Comparison of ENCODE assay signal across 25 cellular contexts in the genomic region with DNA sequence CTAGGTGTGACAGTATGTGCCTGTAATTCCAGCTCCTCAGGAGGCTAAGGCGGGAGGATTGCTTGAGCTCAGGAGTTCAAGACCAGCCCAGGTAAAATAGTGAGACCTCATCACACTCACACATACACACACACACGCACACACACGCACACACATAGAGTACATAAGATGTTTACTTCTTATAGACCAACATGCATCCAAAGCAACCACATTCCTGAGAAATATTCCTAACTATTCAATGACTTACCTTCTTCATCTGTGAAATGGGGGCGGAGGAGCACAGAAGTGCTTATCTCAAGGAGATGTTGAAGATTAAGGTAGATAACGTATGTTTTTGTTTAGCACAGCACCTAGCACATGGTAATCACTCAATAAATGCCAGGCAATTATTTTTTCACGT.
"Had no signal": no experiment of that assay in that cellular context is flagged by ENCODE, and none has a peak within 500 bp of the region (broad histone marks: within the 10 kb centered on the region; RNA-seq: fewer than 3 reads in every experiment).

No MANE protein-coding gene starts in this region.

- ATAC-seq: effector memory CD8-positive, alpha-beta T cell; esophagus mucosa; foreskin keratinocyte; gastrocnemius medialis; gastroesophageal sphincter; heart left ventricle; heart right ventricle had no signal

- H3K27ac Mint-ChIP-seq: dendritic cell treated with granulocyte-macrophage colony-stimulating factor and Interleukin-4, amounts not matched to agents 40 ng/mL and 50 ng/mL, for 4 days; endodermal cell had no signal

- H3K9me3 Mint-ChIP-seq: dendritic cell treated with granulocyte-macrophage colony-stimulating factor and Interleukin-4, amounts not matched to agents 40 ng/mL and 50 ng/mL, for 4 days; effector memory CD8-positive, alpha-beta T cell; endodermal cell had no signal

- H3K36me3 ChIP-seq: colonic mucosa had no signal

- H3K27me3 ChIP-seq: colonic mucosa, dorsolateral prefrontal cortex, esophagus muscularis mucosa, esophagus squamous epithelium, foreskin keratinocyte, gastrocnemius medialis, gastroesophageal sphincter, heart left ventricle, heart right ventricle had no signal

- H3K4me3 Mint-ChIP-seq: dendritic cell treated with granulocyte-macrophage colony-stimulating factor and Interleukin-4, amounts not matched to agents 40 ng/mL and 50 ng/mL, for 4 days; effector memory CD8-positive, alpha-beta T cell; endodermal cell had no signal

- H3K27me3 Mint-ChIP-seq: dendritic cell treated with granulocyte-macrophage colony-stimulating factor and Interleukin-4, amounts not matched to agents 40 ng/mL and 50 ng/mL, for 4 days; effector memory CD8-positive, alpha-beta T cell had no signal

- H3K27ac ChIP-seq: colonic mucosa, coronary artery, dorsolateral prefrontal cortex, epithelial cell of prostate, esophagus muscularis mucosa, esophagus squamous epithelium, foreskin keratinocyte, gastrocnemius medialis, gastroesophageal sphincter, heart left ventricle, heart right ventricle had no signal

- H3K4me1 ChIP-seq: colonic mucosa had no signal

- H3K9me3 ChIP-seq: colonic mucosa, esophagus muscularis mucosa, esophagus squamous epithelium, gastrocnemius medialis, gastroesophageal sphincter, heart left ventricle, heart right ventricle had no signal

- H3K4me3 ChIP-seq: colonic mucosa, coronary artery, dorsolateral prefrontal cortex, esophagus muscularis mucosa, esophagus squamous epithelium, gastrocnemius medialis, gastroesophageal sphincter, heart left ventricle, heart right ventricle had no signal

- DNase-seq: colonic mucosa; cortex of kidney; dermis blood vessel endothelial cell; dorsolateral prefrontal cortex; effector CD4-positive, alpha-beta T cell; effector CD8-positive, alpha-beta T cell; effector memory CD4-positive, alpha-beta T cell; effector memory CD8-positive, alpha-beta T cell; endodermal cell; erythroblast; esophagus squamous epithelium; foreskin fibroblast; foreskin keratinocyte; foreskin melanocyte; gastrocnemius medialis; glutamatergic neuron; head of caudate nucleus; heart left ventricle; heart right ventricle had no signal
